ENCODE assay signal across 9 cellular contexts in genomic region chr12:52926596-52927241, GRCh38. TPM values are rescaled to one million over a fixed set of nuclear protein-coding genes. Genes with fewer than 3 reads are reported as not detected.
DNase-seq lines count a peak whose midpoint lies in the region; ATAC-seq and TF ChIP-seq lines count a peak whose summit lies in the region.
"Had no signal": no experiment of that assay in that cellular context is flagged by ENCODE, and none has a peak within 500 bp of the region (broad histone marks: within the 10 kb centered on the region; RNA-seq: fewer than 3 reads in every experiment).

No MANE protein-coding gene starts in this region.

- peaks cover 19% of the 10 kb centered on the region for H3K4me1 Mint-ChIP-seq in neural crest cell

- peak overlapping the region; percentile 20 for H3K27ac Mint-ChIP-seq in neural crest cell (ENCODE audit: unreplicated experiment)

- H3K36me3 Mint-ChIP-seq in neural crest cell (ENCODE audit: low read depth): no peaks in the 10 kb centered on the region

- H3K4me3 ChIP-seq in A673 (ENCODE audit: low read depth, low read length, poor library complexity, severe bottlenecking) (no peak overlapping the region), HUES48 (ENCODE audit: low read depth, low read length) (no peak overlapping the region), ectodermal cell (ENCODE audit: insufficient read depth, low read depth, low read length) (no peak overlapping the region), psoas muscle (no peak overlapping the region)

- H3K27me3 ChIP-seq in A673 (replicated peaks; ENCODE audit: insufficient read depth, low read depth, low read length, poor library complexity) (no peaks in the 10 kb centered on the region), HUES48 (ENCODE audit: control insufficient read depth, insufficient read depth, low read length) (no peaks in the 10 kb centered on the region), ectodermal cell (ENCODE audit: control insufficient read depth, insufficient read depth, low read length, poor library complexity, severe bottlenecking) (no peaks in the 10 kb centered on the region), psoas muscle (ENCODE audit: insufficient read depth in 3 of 3, low read length in 2 of 3) (peaks cover 0 to 15% (median 0%) of the 10 kb centered on the region in 3 donors)

- POLR2A ChIA-PET in A673 (lab: Charles Lee; ENCODE audit: low non-redundant PET): no interaction called here

- DNase-seq in A673 (ENCODE audit: low spot score) (no peak), neural crest cell (ENCODE audit: low read depth, low spot score) (no peak), hepatic stellate cell (ENCODE audit: low spot score) (no peak), psoas muscle (no peak), left lobe of liver (ENCODE audit: low spot score) (no peak)
- DNase-seq: occipital lobe had no signal

- ATAC-seq in activated CD4-positive, CD25-positive, alpha-beta regulatory T cell treated with anti-CD3 and anti-CD28 coated beads, Interleukin-2, amount 50 U/mL, for 24 hours: no peak
- ATAC-seq in psoas muscle (no peak), left lobe of liver (no peak)

- no peaks in the 10 kb centered on the region for H3K9me3 ChIP-seq in A673 (ENCODE audit: low read depth, low read length, poor library complexity, severe bottlenecking)
- no peaks in the 10 kb centered on the region for H3K9me3 ChIP-seq in HUES48 (ENCODE audit: control insufficient read depth, insufficient read depth, low read length)
- H3K9me3 ChIP-seq in ectodermal cell (ENCODE audit: control insufficient read depth, low read length): no peaks in the 10 kb centered on the region
- H3K9me3 ChIP-seq in psoas muscle: no peaks in the 10 kb centered on the region

- 94 to 95% methylated on average over 3 to 4 of the region's 4 CpGs for WGBS in ectodermal cell, 2 experiments
- 76 to 87% (median 78%) methylated on average over 4 of the region's 4 CpGs for WGBS in psoas muscle, 3 donors

- H3K9me3 Mint-ChIP-seq in neural crest cell: no peaks in the 10 kb centered on the region

- H3K27me3 Mint-ChIP-seq in neural crest cell (ENCODE audit: low read depth): no peaks in the 10 kb centered on the region

- TF ChIP-seq CTCF in A673 (conservative IDR thresholded peaks at IDR 0.05; ENCODE audit: low read depth, low read length) (no peak), neural crest cell (conservative IDR thresholded peaks at IDR 0.05) (no peak), psoas muscle (IDR thresholded peaks at IDR 0.05) (no peak)

- intact Hi-C loops in A673 (cut with micrococcal nuclease; ENCODE audit: unreplicated experiment): no loop called here
- intact Hi-C loops in psoas muscle (cut with DNase I): no loop called here

- H3K27ac ChIP-seq in A673 (ENCODE audit: low read depth, low read length, poor library complexity, severe bottlenecking): peak overlapping the region; percentile 4
- peak overlapping the region; percentile 67 for H3K27ac ChIP-seq in HUES48 (ENCODE audit: low read depth, low read length)
- peak overlapping the region; percentile 52 for H3K27ac ChIP-seq in ectodermal cell (ENCODE audit: insufficient read depth, low read depth, low read length, poor library complexity, severe bottlenecking)
- no peak overlapping the region for H3K27ac ChIP-seq in psoas muscle

- peaks cover 12% of the 10 kb centered on the region for H3K4me1 ChIP-seq in A673 (ENCODE audit: insufficient read depth, low read length, poor library complexity, severe bottlenecking)
- H3K4me1 ChIP-seq in HUES48 (ENCODE audit: control insufficient read depth, insufficient read depth, low read length): peaks cover 17% of the 10 kb centered on the region; the same call in 1 of the 2 replicates
- peaks cover 23% of the 10 kb centered on the region for H3K4me1 ChIP-seq in ectodermal cell (ENCODE audit: control insufficient read depth, insufficient read depth, low read length)
- H3K4me1 ChIP-seq in psoas muscle: no peaks in the 10 kb centered on the region

- no peaks in the 10 kb centered on the region for H3K36me3 ChIP-seq in A673 (ENCODE audit: insufficient read depth, low read length, poor library complexity, severe bottlenecking)
- no peaks in the 10 kb centered on the region for H3K36me3 ChIP-seq in HUES48 (ENCODE audit: control insufficient read depth, insufficient read depth, low read length)
- H3K36me3 ChIP-seq in ectodermal cell (ENCODE audit: control insufficient read depth, insufficient read depth, low read length): no peaks in the 10 kb centered on the region
- no peaks in the 10 kb centered on the region for H3K36me3 ChIP-seq in psoas muscle (ENCODE audit: insufficient read depth in 1 of 2, low read depth in 1 of 2)

- BruUV-seq in A673 (replicated peaks; lab: Mats Ljungman, UMichigan): no TSS peak

- CTCF ChIA-PET in A673 (lab: Charles Lee): no interaction called here

- H3K4me3 Mint-ChIP-seq in neural crest cell: no peak overlapping the region

- no peak overlapping the region for H3K9ac ChIP-seq in HUES48 (ENCODE audit: low read depth, low read length)

RNA-seq across cellular contexts. Expression of gene KRT8, which starts 21.8 kb away (rescaled TPM):
- total RNA-seq in A673 (2021): 15.4 and 16.2 TPM in 2 replicates
- 240 TPM for polyA plus RNA-seq in ectodermal cell (2013, experiment 1 of 4)
- polyA plus RNA-seq in ectodermal cell (2013, experiment 2 of 4): 242 TPM
- polyA plus RNA-seq in ectodermal cell (2013, experiment 3 of 4): 172 TPM
- 169 TPM for polyA plus RNA-seq in ectodermal cell (2013, experiment 4 of 4)
- total RNA-seq in neural crest cell: 8.3 and 10.3 TPM in 2 replicates
- total RNA-seq in psoas muscle: 1 to 10 TPM in 1 of 4 donors, under 1 TPM in 3; 0.54 to 1.3 (median 0.75) TPM
- polyA plus RNA-seq in psoas muscle: 1 to 10 TPM in 2 of 3 donors, under 1 TPM in 1; 0.59 to 1.2 (median 1.2) TPM
- 235 TPM for total RNA-seq in left lobe of liver
- total RNA-seq: occipital lobe had no signal

RNA-seq across cellular contexts. Expression of gene KRT18, which starts 22.2 kb away (rescaled TPM):
- total RNA-seq in A673 (2021) (179 and 209 TPM in 2 replicates), neural crest cell (6.4 and 6.9 TPM in 2 replicates), psoas muscle (1 to 10 TPM in 3 of 4 donors, under 1 TPM in 1; 0.99 to 1.7 (median 1.4) TPM), left lobe of liver (194 TPM)
- 114 TPM for polyA plus RNA-seq in ectodermal cell (2013, experiment 1 of 4)
- polyA plus RNA-seq in ectodermal cell (2013, experiment 2 of 4): 106 TPM
- 93.6 TPM for polyA plus RNA-seq in ectodermal cell (2013, experiment 3 of 4)
- 91.2 TPM for polyA plus RNA-seq in ectodermal cell (2013, experiment 4 of 4)
- polyA plus RNA-seq in psoas muscle: 1 to 10 TPM in 2 of 3 donors, under 1 TPM in 1; 0.39 to 1.6 (median 1.3) TPM

Comparison
In these comparisons a context has a peak if more than half of its experiments do, and no peak if none do; other contexts are left out.
1. RNA of gene KRT8, which starts 21.8 kb away (total RNA-seq): 235 TPM in left lobe of liver (single experiment); 15.4 to 16.2 TPM in A673, 8.3 to 10.3 TPM in neural crest cell and 0.54 to 1.3 TPM in psoas muscle; every median in the first group is over 10 times any median in the second.
2. RNA of gene KRT18, which starts 22.2 kb away (total RNA-seq): 179 to 209 TPM in A673 and 194 TPM in left lobe of liver (single experiment); 6.4 to 6.9 TPM in neural crest cell and 0.99 to 1.7 TPM in psoas muscle; every median in the first group is over 10 times any median in the second.